In the genomic region with DNA sequence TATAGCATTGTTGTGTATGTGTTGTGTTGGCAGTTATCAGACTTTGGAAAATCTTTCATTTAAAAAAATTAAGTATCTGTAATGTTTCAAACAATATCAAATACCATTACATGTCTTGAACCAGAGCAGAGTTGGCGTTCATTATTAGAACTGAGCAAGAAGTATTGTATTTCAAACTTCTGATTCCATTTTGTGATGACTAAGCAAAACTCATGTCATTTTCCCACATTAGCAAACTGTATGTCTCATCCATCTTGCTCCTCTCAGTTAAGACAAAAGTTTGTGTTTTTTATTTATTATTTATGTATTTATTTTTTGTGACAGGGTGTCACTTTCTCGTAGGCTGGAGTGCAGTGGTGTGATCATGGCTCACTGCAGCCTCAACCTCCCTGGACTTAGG, we compare ENCODE assay signal across 2 cellular contexts.
A peak's percentile ranks its signal among the peaks of the same experiment; 100 is the strongest.
TF ChIP-seq lines count a peak whose summit lies in the region.

No MANE protein-coding gene starts in this region.

TF ChIP-seq in HepG2, 621 proteins besides CTCF, POLR2A, EP300 and RAD21:
- TF ChIP-seq CBX2 (IDR thresholded peaks at IDR 0.05; ENCODE audit: low read depth, low read length) (no peak), CBX2 (CRISPR knock-in tag; IDR thresholded peaks at IDR 0.05; ENCODE audit: low read depth) (no peak), TGIF2 (CRISPR knock-in tag; IDR thresholded peaks at IDR 0.05) (no peak), NAIF1 (CRISPR knock-in tag; IDR thresholded peaks at IDR 0.05; ENCODE audit: borderline replicate concordance) (no peak), ZNF614 (CRISPR knock-in tag; IDR thresholded peaks at IDR 0.05; ENCODE audit: borderline replicate concordance) (no peak), MAFK (conservative IDR thresholded peaks at IDR 0.05 in 1 of 2, IDR thresholded peaks at IDR 0.05 in 1 of 2; ENCODE audit: low read length in 2 of 2) (peak; percentile 95 to 99), MAFF (IDR thresholded peaks at IDR 0.05; ENCODE audit: low read depth, low read length) (peak; percentile 98)
- TF ChIP-seq, protein P1, sequence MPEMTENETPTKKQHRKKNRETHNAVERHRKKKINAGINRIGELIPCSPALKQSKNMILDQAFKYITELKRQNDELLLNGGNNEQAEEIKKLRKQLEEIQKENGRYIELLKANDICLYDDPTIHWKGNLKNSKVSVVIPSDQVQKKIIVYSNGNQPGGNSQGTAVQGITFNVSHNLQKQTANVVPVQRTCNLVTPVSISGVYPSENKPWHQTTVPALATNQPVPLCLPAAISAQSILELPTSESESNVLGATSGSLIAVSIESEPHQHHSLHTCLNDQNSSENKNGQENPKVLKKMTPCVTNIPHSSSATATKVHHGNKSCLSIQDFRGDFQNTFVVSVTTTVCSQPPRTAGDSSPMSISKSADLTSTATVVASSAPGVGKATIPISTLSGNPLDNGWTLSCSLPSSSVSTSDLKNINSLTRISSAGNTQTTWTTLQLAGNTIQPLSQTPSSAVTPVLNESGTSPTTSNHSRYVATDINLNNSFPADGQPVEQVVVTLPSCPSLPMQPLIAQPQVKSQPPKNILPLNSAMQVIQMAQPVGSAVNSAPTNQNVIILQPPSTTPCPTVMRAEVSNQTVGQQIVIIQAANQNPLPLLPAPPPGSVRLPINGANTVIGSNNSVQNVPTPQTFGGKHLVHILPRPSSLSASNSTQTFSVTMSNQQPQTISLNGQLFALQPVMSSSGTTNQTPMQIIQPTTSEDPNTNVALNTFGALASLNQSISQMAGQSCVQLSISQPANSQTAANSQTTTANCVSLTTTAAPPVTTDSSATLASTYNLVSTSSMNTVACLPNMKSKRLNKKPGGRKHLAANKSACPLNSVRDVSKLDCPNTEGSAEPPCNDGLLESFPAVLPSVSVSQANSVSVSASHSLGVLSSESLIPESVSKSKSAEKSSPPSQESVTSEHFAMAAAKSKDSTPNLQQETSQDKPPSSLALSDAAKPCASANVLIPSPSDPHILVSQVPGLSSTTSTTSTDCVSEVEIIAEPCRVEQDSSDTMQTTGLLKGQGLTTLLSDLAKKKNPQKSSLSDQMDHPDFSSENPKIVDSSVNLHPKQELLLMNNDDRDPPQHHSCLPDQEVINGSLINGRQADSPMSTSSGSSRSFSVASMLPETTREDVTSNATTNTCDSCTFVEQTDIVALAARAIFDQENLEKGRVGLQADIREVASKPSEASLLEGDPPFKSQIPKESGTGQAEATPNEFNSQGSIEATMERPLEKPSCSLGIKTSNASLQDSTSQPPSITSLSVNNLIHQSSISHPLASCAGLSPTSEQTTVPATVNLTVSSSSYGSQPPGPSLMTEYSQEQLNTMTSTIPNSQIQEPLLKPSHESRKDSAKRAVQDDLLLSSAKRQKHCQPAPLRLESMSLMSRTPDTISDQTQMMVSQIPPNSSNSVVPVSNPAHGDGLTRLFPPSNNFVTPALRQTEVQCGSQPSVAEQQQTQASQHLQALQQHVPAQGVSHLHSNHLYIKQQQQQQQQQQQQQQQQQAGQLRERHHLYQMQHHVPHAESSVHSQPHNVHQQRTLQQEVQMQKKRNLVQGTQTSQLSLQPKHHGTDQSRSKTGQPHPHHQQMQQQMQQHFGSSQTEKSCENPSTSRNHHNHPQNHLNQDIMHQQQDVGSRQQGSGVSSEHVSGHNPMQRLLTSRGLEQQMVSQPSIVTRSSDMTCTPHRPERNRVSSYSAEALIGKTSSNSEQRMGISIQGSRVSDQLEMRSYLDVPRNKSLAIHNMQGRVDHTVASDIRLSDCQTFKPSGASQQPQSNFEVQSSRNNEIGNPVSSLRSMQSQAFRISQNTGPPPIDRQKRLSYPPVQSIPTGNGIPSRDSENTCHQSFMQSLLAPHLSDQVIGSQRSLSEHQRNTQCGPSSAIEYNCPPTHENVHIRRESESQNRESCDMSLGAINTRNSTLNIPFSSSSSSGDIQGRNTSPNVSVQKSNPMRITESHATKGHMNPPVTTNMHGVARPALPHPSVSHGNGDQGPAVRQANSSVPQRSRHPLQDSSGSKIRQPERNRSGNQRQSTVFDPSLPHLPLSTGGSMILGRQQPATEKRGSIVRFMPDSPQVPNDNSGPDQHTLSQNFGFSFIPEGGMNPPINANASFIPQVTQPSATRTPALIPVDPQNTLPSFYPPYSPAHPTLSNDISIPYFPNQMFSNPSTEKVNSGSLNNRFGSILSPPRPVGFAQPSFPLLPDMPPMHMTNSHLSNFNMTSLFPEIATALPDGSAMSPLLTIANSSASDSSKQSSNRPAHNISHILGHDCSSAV (CRISPR knock-in tag; IDR thresholded peaks at IDR 0.05; ENCODE audit: borderline replicate concordance), result no peak

TF ChIP-seq in K562, 482 proteins besides CTCF, POLR2A, EP300 and RAD21:
- TF ChIP-seq L3MBTL2 (IDR thresholded peaks at IDR 0.05) (no peak), MAFG (tag; conservative IDR thresholded peaks at IDR 0.05) (peak; percentile 51), RHOXF2B (CRISPR knock-in tag; conservative IDR thresholded peaks at IDR 0.05) (no peak), ETV5 (CRISPR knock-in tag; IDR thresholded peaks at IDR 0.05; ENCODE audit: low read depth) (no peak), CCNT2 (IDR thresholded peaks at IDR 0.05; ENCODE audit: borderline replicate concordance, extremely low read depth, insufficient read length, low read depth, low read length) (no peak), ZNF124 (CRISPR knock-in tag; IDR thresholded peaks at IDR 0.05) (no peak), PHF21A (IDR thresholded peaks at IDR 0.05; ENCODE audit: borderline replicate concordance, low read depth) (no peak), SMAD4 (CRISPR knock-in tag; conservative IDR thresholded peaks at IDR 0.05) (no peak), GATA2 (CRISPR knock-in tag; IDR thresholded peaks at IDR 0.05) (no peak), ZNF24 (IDR thresholded peaks at IDR 0.05) (no peak), CBFA2T3 (IDR thresholded peaks at IDR 0.05) (no peak), ZNF445 (CRISPR knock-in tag; IDR thresholded peaks at IDR 0.05; ENCODE audit: low read depth) (no peak), MAFF (IDR thresholded peaks at IDR 0.05; ENCODE audit: low read length) (peak; percentile 49; the same call in 1 of the 2 replicates), BRD9 (IDR thresholded peaks at IDR 0.05; ENCODE audit: low read depth, partially characterized antibody) (no peak), ZC3H11A (IDR thresholded peaks at IDR 0.05; ENCODE audit: low read depth, low read length) (no peak), ZNF589 (CRISPR knock-in tag; IDR thresholded peaks at IDR 0.05; ENCODE audit: low read depth) (no peak), RCOR1 (IDR thresholded peaks at IDR 0.05; ENCODE audit: borderline replicate concordance in 1 of 2, low read depth in 2 of 2, low read length in 2 of 2) (no peak), ZNF316 (IDR thresholded peaks at IDR 0.05) (peak; percentile 68), ZNF146 (CRISPR knock-in tag; IDR thresholded peaks at IDR 0.05; ENCODE audit: unreplicated experiment) (no peak), ZNF778 (CRISPR knock-in tag; IDR thresholded peaks at IDR 0.05) (no peak), MAFK (IDR thresholded peaks at IDR 0.05; ENCODE audit: low read length) (peak; percentile 82), NR3C1 (CRISPR knock-in tag; IDR thresholded peaks at IDR 0.05) (no peak), C11orf30 (IDR thresholded peaks at IDR 0.05; ENCODE audit: low read depth) (peak; percentile 52; the same call in 1 of the 2 replicates), ZNF551 (CRISPR knock-in tag; IDR thresholded peaks at IDR 0.05) (no peak), ZNF12 (CRISPR knock-in tag; IDR thresholded peaks at IDR 0.05) (no peak), ZNF785 (CRISPR knock-in tag; IDR thresholded peaks at IDR 0.05) (no peak), OTX1 (CRISPR knock-in tag; IDR thresholded peaks at IDR 0.05) (no peak)
- TF ChIP-seq, protein P2, sequence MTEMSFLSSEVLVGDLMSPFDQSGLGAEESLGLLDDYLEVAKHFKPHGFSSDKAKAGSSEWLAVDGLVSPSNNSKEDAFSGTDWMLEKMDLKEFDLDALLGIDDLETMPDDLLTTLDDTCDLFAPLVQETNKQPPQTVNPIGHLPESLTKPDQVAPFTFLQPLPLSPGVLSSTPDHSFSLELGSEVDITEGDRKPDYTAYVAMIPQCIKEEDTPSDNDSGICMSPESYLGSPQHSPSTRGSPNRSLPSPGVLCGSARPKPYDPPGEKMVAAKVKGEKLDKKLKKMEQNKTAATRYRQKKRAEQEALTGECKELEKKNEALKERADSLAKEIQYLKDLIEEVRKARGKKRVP (CRISPR knock-in tag; IDR thresholded peaks at IDR 0.05), result no peak
- TF ChIP-seq, protein P3, sequence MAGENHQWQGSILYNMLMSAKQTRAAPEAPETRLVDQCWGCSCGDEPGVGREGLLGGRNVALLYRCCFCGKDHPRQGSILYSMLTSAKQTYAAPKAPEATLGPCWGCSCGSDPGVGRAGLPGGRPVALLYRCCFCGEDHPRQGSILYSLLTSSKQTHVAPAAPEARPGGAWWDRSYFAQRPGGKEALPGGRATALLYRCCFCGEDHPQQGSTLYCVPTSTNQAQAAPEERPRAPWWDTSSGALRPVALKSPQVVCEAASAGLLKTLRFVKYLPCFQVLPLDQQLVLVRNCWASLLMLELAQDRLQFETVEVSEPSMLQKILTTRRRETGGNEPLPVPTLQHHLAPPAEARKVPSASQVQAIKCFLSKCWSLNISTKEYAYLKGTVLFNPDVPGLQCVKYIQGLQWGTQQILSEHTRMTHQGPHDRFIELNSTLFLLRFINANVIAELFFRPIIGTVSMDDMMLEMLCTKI (IDR thresholded peaks at IDR 0.05; ENCODE audit: partially characterized antibody), result no peak
- TF ChIP-seq, protein P4, sequence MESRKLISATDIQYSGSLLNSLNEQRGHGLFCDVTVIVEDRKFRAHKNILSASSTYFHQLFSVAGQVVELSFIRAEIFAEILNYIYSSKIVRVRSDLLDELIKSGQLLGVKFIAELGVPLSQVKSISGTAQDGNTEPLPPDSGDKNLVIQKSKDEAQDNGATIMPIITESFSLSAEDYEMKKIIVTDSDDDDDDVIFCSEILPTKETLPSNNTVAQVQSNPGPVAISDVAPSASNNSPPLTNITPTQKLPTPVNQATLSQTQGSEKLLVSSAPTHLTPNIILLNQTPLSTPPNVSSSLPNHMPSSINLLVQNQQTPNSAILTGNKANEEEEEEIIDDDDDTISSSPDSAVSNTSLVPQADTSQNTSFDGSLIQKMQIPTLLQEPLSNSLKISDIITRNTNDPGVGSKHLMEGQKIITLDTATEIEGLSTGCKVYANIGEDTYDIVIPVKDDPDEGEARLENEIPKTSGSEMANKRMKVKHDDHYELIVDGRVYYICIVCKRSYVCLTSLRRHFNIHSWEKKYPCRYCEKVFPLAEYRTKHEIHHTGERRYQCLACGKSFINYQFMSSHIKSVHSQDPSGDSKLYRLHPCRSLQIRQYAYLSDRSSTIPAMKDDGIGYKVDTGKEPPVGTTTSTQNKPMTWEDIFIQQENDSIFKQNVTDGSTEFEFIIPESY (CRISPR knock-in tag; IDR thresholded peaks at IDR 0.05), result no peak
- TF ChIP-seq, protein P5, sequence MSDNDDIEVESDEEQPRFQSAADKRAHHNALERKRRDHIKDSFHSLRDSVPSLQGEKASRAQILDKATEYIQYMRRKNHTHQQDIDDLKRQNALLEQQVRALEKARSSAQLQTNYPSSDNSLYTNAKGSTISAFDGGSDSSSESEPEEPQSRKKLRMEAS (CRISPR knock-in tag; IDR thresholded peaks at IDR 0.05), result no peak
- TF ChIP-seq, protein P6, sequence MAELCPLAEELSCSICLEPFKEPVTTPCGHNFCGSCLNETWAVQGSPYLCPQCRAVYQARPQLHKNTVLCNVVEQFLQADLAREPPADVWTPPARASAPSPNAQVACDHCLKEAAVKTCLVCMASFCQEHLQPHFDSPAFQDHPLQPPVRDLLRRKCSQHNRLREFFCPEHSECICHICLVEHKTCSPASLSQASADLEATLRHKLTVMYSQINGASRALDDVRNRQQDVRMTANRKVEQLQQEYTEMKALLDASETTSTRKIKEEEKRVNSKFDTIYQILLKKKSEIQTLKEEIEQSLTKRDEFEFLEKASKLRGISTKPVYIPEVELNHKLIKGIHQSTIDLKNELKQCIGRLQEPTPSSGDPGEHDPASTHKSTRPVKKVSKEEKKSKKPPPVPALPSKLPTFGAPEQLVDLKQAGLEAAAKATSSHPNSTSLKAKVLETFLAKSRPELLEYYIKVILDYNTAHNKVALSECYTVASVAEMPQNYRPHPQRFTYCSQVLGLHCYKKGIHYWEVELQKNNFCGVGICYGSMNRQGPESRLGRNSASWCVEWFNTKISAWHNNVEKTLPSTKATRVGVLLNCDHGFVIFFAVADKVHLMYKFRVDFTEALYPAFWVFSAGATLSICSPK (IDR thresholded peaks at IDR 0.05; ENCODE audit: borderline replicate concordance), result no peak
